In genomic region chr1:156748670-156749428, GRCh38 we compare ENCODE assay signal across 8 cellular contexts. TPM values are rescaled to one million over a fixed set of nuclear protein-coding genes. Genes with fewer than 3 reads are reported as not detected.
DNase-seq lines count a peak whose midpoint lies in the region; ATAC-seq and TF ChIP-seq lines count a peak whose summit lies in the region.

No MANE protein-coding gene starts in this region.

- no peaks in the 10 kb centered on the region for H3K9me3 Mint-ChIP-seq in CD4-positive, alpha-beta T cell
- H3K9me3 Mint-ChIP-seq in activated CD8-positive, alpha-beta T cell treated with anti-CD3 and anti-CD28 coated beads, Interleukin-2, amount 10 ng/mL, durations not matched to agents 7 days and 5 days (ENCODE audit: insufficient read depth): no peaks in the 10 kb centered on the region

- H3K9me3 ChIP-seq in CD4-positive, alpha-beta T cell (ENCODE audit: control insufficient read depth, low read length): no peaks in the 10 kb centered on the region

- no peak for ATAC-seq in CD4-positive, alpha-beta T cell (ENCODE audit: poor library complexity)
- no peak for ATAC-seq in activated CD8-positive, alpha-beta T cell treated with anti-CD3 and anti-CD28 coated beads, Interleukin-2, amount 10 ng/mL, durations not matched to agents 7 days and 5 days
- no peak for ATAC-seq in GM21576 (IDR thresholded peaks at IDR 0.05; ENCODE audit: unreplicated experiment)

- H3K27me3 Mint-ChIP-seq in CD4-positive, alpha-beta T cell: no peaks in the 10 kb centered on the region
- H3K27me3 Mint-ChIP-seq in activated CD8-positive, alpha-beta T cell treated with anti-CD3 and anti-CD28 coated beads, Interleukin-2, amount 10 ng/mL, durations not matched to agents 7 days and 5 days (ENCODE audit: low read depth): no peaks in the 10 kb centered on the region

- POLR2A ChIA-PET in CD4-positive, alpha-beta T cell (lab: Charles Lee): interaction anchor here (1.8 to 3.8 kb wide), 3 partner anchors 8 to 21 kb away, joined by 8 to 74 read pairs (median 13); partner anchors contain the start of genes ISG20L2, METTL25B, MRPL24 and PRCC
- POLR2A ChIA-PET in activated CD8-positive, alpha-beta T cell treated with anti-CD3 and anti-CD28 coated beads, Interleukin-2, amount 10 ng/mL, durations not matched to agents 7 days and 5 days (lab: Charles Lee): interaction anchor here (1.9 to 4.1 kb wide), 3 partner anchors 20 to 21 kb away, joined by 6 to 61 read pairs (median 8); partner anchors contain the start of genes ISG20L2 and METTL25B

- no peak for TF ChIP-seq CTCF in CD4-positive, alpha-beta T cell (IDR thresholded peaks at IDR 0.05)

- CTCF ChIA-PET in CD4-positive, alpha-beta T cell (lab: Charles Lee): interaction anchor here (0.7 to 1.7 kb wide), 2 partner anchors 23 kb away, joined by 3 to 7 read pairs; no protein-coding TSS in a partner anchor
- CTCF ChIA-PET in activated CD8-positive, alpha-beta T cell treated with anti-CD3 and anti-CD28 coated beads, Interleukin-2, amount 10 ng/mL, durations not matched to agents 7 days and 5 days (lab: Charles Lee): interaction anchor here (2.1 to 4.5 kb wide), 2 partner anchors 21 to 23 kb away, joined by 31 to 90 read pairs; partner anchors contain the start of genes ISG20L2 and METTL25B

- H3K27me3 ChIP-seq in CD4-positive, alpha-beta T cell (ENCODE audit: control insufficient read depth, insufficient read depth, low read length): no peaks in the 10 kb centered on the region

- peak overlapping the region; percentile 70 for H3K27ac ChIP-seq in CD4-positive, alpha-beta T cell (ENCODE audit: low read depth, low read length)

- peak overlapping the region; percentile 85 for H3K27ac Mint-ChIP-seq in CD4-positive, alpha-beta T cell
- peak overlapping the region; percentile 96 for H3K27ac Mint-ChIP-seq in activated CD8-positive, alpha-beta T cell treated with anti-CD3 and anti-CD28 coated beads, Interleukin-2, amount 10 ng/mL, durations not matched to agents 7 days and 5 days

- peak overlapping the region; percentile 96 for H3K4me3 Mint-ChIP-seq in CD4-positive, alpha-beta T cell
- peak overlapping the region; percentile 95 for H3K4me3 Mint-ChIP-seq in activated CD8-positive, alpha-beta T cell treated with anti-CD3 and anti-CD28 coated beads, Interleukin-2, amount 10 ng/mL, durations not matched to agents 7 days and 5 days

- intact Hi-C loops in CD4-positive, alpha-beta T cell (cut with DNase I, micrococcal nuclease): loop anchor here in 1 of 2 experiments (10.0 kb wide), 1 partner anchor 534 kb away; the partner anchor contains the start of gene PMF1
- intact Hi-C loops in posterior vena cava (cut with DNase I): no loop called here

- peaks cover 39% of the 10 kb centered on the region for H3K36me3 Mint-ChIP-seq in CD4-positive, alpha-beta T cell (ENCODE audit: low read depth)
- peaks cover 54% of the 10 kb centered on the region for H3K36me3 Mint-ChIP-seq in activated CD8-positive, alpha-beta T cell treated with anti-CD3 and anti-CD28 coated beads, Interleukin-2, amount 10 ng/mL, durations not matched to agents 7 days and 5 days (ENCODE audit: low read depth)

- H3K4me1 Mint-ChIP-seq in CD4-positive, alpha-beta T cell (ENCODE audit: low read depth): peaks cover 76% of the 10 kb centered on the region
- peaks cover 65% of the 10 kb centered on the region for H3K4me1 Mint-ChIP-seq in activated CD8-positive, alpha-beta T cell treated with anti-CD3 and anti-CD28 coated beads, Interleukin-2, amount 10 ng/mL, durations not matched to agents 7 days and 5 days (ENCODE audit: low read depth)

- DNase-seq in CD4-positive, alpha-beta T cell: no peak
- peak; percentile 30 for DNase-seq in HuH-7 (ENCODE audit: low spot score)
- no peak for DNase-seq in activated CD8-positive, alpha-beta T cell treated with anti-CD3 and anti-CD28 coated beads, Interleukin-2, amount 10 ng/mL, durations not matched to agents 7 days and 5 days
- DNase-seq in glomerular visceral epithelial cell (ENCODE audit: extremely low spot score): peak; percentile 89
- peak; percentile 88 for DNase-seq in posterior vena cava (ENCODE audit: low spot score)
- no peak for DNase-seq in NCI-H187 treated with DMSO at 0.1 percent for 48 hours (lab: John Stamatoyannopoulos, UW)
- DNase-seq in NCI-H128 (lab: John Stamatoyannopoulos, UW; ENCODE audit: unreplicated experiment): no peak

RNA-seq across cellular contexts. Expression of gene HDGF, which starts 2.6 kb away (rescaled TPM):
- 10 to 100 TPM; 60.8 TPM for total RNA-seq in CD4-positive, alpha-beta T cell
- total RNA-seq in activated CD8-positive, alpha-beta T cell treated with anti-CD3 and anti-CD28 coated beads, Interleukin-2, amount 10 ng/mL, durations not matched to agents 7 days and 5 days: 100 to 1,000 TPM; 261 to 264 TPM
- total RNA-seq in posterior vena cava: 100 to 1,000 TPM; 101 to 126 TPM

RNA-seq across cellular contexts. Expression of gene MRPL24, which starts 8.0 kb away (rescaled TPM):
- total RNA-seq in CD4-positive, alpha-beta T cell: 10 to 100 TPM; 11.7 to 11.9 TPM
- 10 to 100 TPM; 59.8 to 62.6 TPM for total RNA-seq in activated CD8-positive, alpha-beta T cell treated with anti-CD3 and anti-CD28 coated beads, Interleukin-2, amount 10 ng/mL, durations not matched to agents 7 days and 5 days
- total RNA-seq in posterior vena cava: 10 to 100 TPM; 60.5 to 63.7 TPM

RNA-seq across cellular contexts. Expression of gene PRCC, which starts 18.5 kb away (rescaled TPM):
- total RNA-seq in CD4-positive, alpha-beta T cell: 10 to 100 TPM; 49.5 to 50.0 TPM
- 10 to 100 TPM; 71.9 to 75.5 TPM for total RNA-seq in activated CD8-positive, alpha-beta T cell treated with anti-CD3 and anti-CD28 coated beads, Interleukin-2, amount 10 ng/mL, durations not matched to agents 7 days and 5 days
- total RNA-seq in posterior vena cava: 10 to 100 TPM; 44.3 to 48.6 TPM

RNA-seq across cellular contexts. Expression of gene ISG20L2, which starts 20.3 kb away (rescaled TPM):
- 10 to 100 TPM; 44.2 to 50.9 TPM for total RNA-seq in CD4-positive, alpha-beta T cell
- total RNA-seq in activated CD8-positive, alpha-beta T cell treated with anti-CD3 and anti-CD28 coated beads, Interleukin-2, amount 10 ng/mL, durations not matched to agents 7 days and 5 days: 10 to 100 TPM; 56.3 to 58.8 TPM
- total RNA-seq in posterior vena cava: 10 to 100 TPM; 17.3 to 20.3 TPM

RNA-seq across cellular contexts. Expression of gene METTL25B, which starts 20.6 kb away (rescaled TPM):
- total RNA-seq in CD4-positive, alpha-beta T cell: 10 to 100 TPM; 10.6 to 12.0 TPM
- total RNA-seq in activated CD8-positive, alpha-beta T cell treated with anti-CD3 and anti-CD28 coated beads, Interleukin-2, amount 10 ng/mL, durations not matched to agents 7 days and 5 days: 10 to 100 TPM; 30.0 to 34.0 TPM
- 10 to 100 TPM; 19.6 to 21.6 TPM for total RNA-seq in posterior vena cava

Comparison
In these comparisons a context has a peak if more than half of its experiments do, and no peak if none do; other contexts are left out.
1. DNase-seq: peak in HuH-7 (single experiment), glomerular visceral epithelial cell (single experiment) and posterior vena cava (single experiment); none in CD4-positive, alpha-beta T cell (0 of 10), activated CD8-positive, alpha-beta T cell treated with anti-CD3 and anti-CD28 coated beads, Interleukin-2, amount 10 ng/mL, durations not matched to agents 7 days and 5 days (single experiment), NCI-H187 treated with DMSO at 0.1 percent for 48 hours (single experiment) and NCI-H128 (single experiment).
2. RNA of gene MRPL24, which starts 8.0 kb away (total RNA-seq): 60.5 to 63.7 TPM in posterior vena cava and 59.8 to 62.6 TPM in activated CD8-positive, alpha-beta T cell treated with anti-CD3 and anti-CD28 coated beads, Interleukin-2, amount 10 ng/mL, durations not matched to agents 7 days and 5 days; 11.7 to 11.9 TPM in CD4-positive, alpha-beta T cell; every median in the first group is over 4 times any median in the second.